11 cellular contexts compared by ENCODE assay signal in the genomic region with DNA sequence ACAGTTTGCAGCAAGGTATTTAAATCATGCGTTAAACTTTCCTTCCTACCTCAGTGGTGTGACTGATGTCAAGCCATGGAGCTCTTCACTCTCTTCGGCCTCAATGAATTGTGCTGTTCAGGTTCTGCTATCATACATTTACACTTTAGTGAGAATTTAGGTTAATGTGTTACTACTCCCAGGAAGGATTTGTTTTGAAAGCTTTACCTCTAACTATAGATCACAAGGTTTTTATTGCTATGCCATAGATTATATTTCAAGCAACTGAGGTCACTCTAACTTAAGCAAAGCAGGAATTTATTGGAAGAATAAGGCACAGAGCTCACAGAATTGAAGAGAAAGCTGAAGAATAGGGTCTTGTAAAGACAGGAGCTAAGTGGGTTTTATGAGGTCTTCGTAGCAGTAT. TPM values are rescaled to one million over a fixed set of nuclear protein-coding genes. Genes with fewer than 3 reads are reported as not detected.
DNase-seq lines count a peak whose midpoint lies in the region; ATAC-seq and TF ChIP-seq lines count a peak whose summit lies in the region.
"Had no signal": no experiment of that assay in that cellular context is flagged by ENCODE, and none has a peak within 500 bp of the region (broad histone marks: within the 10 kb centered on the region; RNA-seq: fewer than 3 reads in every experiment).

No MANE protein-coding gene starts in this region.

- no peak for TF ChIP-seq CTCF in foreskin keratinocyte (conservative IDR thresholded peaks at IDR 0.05)

- H3K4me1 ChIP-seq in BLaER1 treated with 17β-estradiol and CSF1 and Interleukin-3, amounts not matched to agents 10 nM and 100 nM, result peaks cover 19 to 47% (median 23%) of the 10 kb centered on the region in 10 experiments
- H3K4me1 ChIP-seq in foreskin keratinocyte, result peaks cover 10% of the 10 kb centered on the region

- in situ Hi-C loops in ACHN (cut with HindIII; ENCODE audit: low pct_ligation_motif_present, low pct_unique_long_range_greater_than_20kb, low sequenced_read_pairs), result no loop called here

- no peaks in the 10 kb centered on the region for H4K20me1 ChIP-seq in BLaER1 treated with 17β-estradiol and CSF1 and Interleukin-3, amounts not matched to agents 10 nM and 100 nM

- H3K9me3 ChIP-seq in BLaER1 treated with 17β-estradiol and CSF1 and Interleukin-3, amounts not matched to agents 10 nM and 100 nM (replicated peaks in 1 of 11), result no peaks in the 10 kb centered on the region

- peak overlapping the region in 2 of 11 experiments; percentile 9 to 52; a peak in 5 of 22 replicates for H3K9ac ChIP-seq in BLaER1 treated with 17β-estradiol and CSF1 and Interleukin-3, amounts not matched to agents 10 nM and 100 nM

- H3K27me3 ChIP-seq in BLaER1 treated with 17β-estradiol and CSF1 and Interleukin-3, amounts not matched to agents 10 nM and 100 nM, result no peaks in the 10 kb centered on the region
- no peaks in the 10 kb centered on the region for H3K27me3 ChIP-seq in foreskin keratinocyte

- H3K36me3 ChIP-seq in BLaER1 treated with 17β-estradiol and CSF1 and Interleukin-3, amounts not matched to agents 10 nM and 100 nM, result no peaks in the 10 kb centered on the region

- no peak for DNase-seq in foreskin keratinocyte
- DNase-seq in NCI-H2107 treated with DMSO at 0.1 percent for 48 hours (lab: John Stamatoyannopoulos, UW; ENCODE audit: unreplicated experiment), result no peak
- DNase-seq in ACHN, result no peak
- DNase-seq in midbrain (lab: John Stamatoyannopoulos, UW), result no peak
- no peak for DNase-seq in putamen (ENCODE audit: low spot score)
- DNase-seq: C1 segment of cervical spinal cord, caudate nucleus, NCI-H2081 treated with DMSO at 0.1 percent for 48 hours had no signal

- peak overlapping the region; percentile 46 to 77 (median 66) for H3K4me2 ChIP-seq in BLaER1 treated with 17β-estradiol and CSF1 and Interleukin-3, amounts not matched to agents 10 nM and 100 nM

- H3K4me3 ChIP-seq in BLaER1 treated with 17β-estradiol and CSF1 and Interleukin-3, amounts not matched to agents 10 nM and 100 nM, result no peak overlapping the region

- ATAC-seq in GM21447 (IDR thresholded peaks at IDR 0.05; ENCODE audit: unreplicated experiment) (peak; percentile 34), HG03378 (IDR thresholded peaks at IDR 0.05; ENCODE audit: unreplicated experiment) (peak; percentile 43), foreskin keratinocyte (no peak)

- H3K27ac ChIP-seq in BLaER1 treated with 17β-estradiol and CSF1 and Interleukin-3, amounts not matched to agents 10 nM and 100 nM, result peak overlapping the region in 10 of 11 experiments; percentile 4 to 73 (median 54); a peak in 19 of 22 replicates
- peak overlapping the region; percentile 44 for H3K27ac ChIP-seq in foreskin keratinocyte

RNA-seq across cellular contexts. Expression of a gene that starts 11.0 kb away (rescaled TPM):
- 30.2 and 30.3 TPM in 2 replicates for total RNA-seq in foreskin keratinocyte
- polyA plus RNA-seq in foreskin keratinocyte, result 5.6 and 7.1 TPM in 2 replicates
